8 cellular contexts compared by ENCODE assay signal in the genomic region with DNA sequence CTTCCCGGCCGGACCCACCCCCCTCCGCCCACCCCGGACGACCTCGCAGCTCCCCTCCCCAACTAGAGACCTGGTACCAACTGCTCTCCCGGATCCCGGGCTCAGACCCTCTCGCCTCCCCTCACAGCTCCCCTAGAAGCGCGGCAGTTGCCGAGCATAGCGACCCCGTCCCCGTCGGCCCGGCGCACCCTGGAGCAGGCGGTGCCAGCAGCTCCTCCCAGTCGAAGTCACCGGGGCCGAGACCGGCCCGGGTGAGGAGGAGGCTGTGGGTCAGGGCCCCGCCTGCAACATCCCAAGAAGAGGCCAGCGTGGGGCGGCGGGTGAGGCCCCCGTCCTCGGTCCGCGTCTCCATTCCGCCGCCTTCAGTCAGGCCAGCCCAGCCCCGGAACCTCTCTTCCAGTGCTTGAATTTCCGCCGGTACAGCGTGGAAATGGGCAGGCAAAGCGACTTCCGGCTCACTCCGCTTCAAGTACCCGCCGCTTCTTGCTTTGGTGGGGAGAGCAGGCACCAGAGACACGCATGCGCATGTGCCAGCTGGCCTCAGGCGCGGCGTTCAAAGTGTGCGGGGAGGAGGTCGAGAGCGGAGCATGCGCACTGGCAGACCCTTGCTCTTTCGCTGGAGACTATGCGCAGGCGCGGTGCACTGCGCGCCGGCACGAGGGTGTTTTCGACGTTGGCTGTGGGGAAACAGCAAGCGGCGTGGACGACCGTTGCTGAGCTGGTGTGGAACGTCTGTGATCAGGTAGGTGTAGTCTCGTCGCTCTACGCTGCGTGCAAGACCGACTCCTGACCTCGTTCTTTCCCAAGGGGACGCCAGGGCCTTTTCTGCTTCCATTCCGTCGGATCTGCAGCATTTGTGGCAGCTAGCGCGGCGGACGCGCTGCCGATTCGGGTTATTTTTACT.
DNase-seq lines count a peak whose midpoint lies in the region; ATAC-seq and TF ChIP-seq lines count a peak whose summit lies in the region.

A gene with protein sequence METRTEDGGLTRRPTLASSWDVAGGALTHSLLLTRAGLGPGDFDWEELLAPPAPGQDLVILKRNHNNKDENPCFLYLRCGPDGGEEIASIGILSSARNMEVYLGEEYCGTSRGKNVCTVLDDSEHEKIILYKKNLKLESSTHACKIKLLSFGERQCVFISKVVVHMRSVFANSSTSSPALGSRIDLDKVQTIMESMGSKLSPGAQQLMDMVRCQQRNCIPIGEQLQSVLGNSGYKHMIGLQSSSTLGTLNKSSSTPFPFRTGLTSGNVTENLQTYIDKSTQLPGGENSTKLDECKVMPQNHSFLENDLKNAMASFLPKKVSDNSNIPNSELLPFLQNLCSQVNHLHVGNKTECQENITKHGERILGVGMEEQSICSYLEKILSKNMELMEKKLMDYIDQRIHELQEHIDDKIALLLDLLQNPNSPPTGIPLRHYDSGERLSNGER (minus strand): TSS at position 401 of the 904 bp plus-strand sequence. CDS start 49 bp downstream, at position 352.

- peaks cover 5% of the 10 kb centered on the region for H3K4me1 ChIP-seq in OCI-LY3 (ENCODE audit: low read length)

- DNase-seq in D341Med (ENCODE audit: low spot score) (peak; percentile 92), HuH-7 (ENCODE audit: low spot score) (peak; percentile 94), activated T-cell treated with anti-CD3 and anti-CD28 coated beads for 1 hour (ENCODE audit: low read depth) (peak; percentile 95), epidermal melanocyte (ENCODE audit: insufficient read length, low spot score) (peak; percentile 96), middle frontal gyrus (ENCODE audit: extremely low spot score, low spot score) (peak; percentile 96)
- peak; percentile 93 to 95 for DNase-seq in stimulated activated CD8-positive, alpha-beta memory T cell treated with anti-CD3 and anti-CD28 coated beads, Interleukin-2, amount 100 ng/mL, for 48 hours (ENCODE audit: low read depth in 2 of 2)

- H3K9me3 ChIP-seq in OCI-LY3 (ENCODE audit: insufficient read depth, low read length): no peaks in the 10 kb centered on the region

- peak; percentile 98 for ATAC-seq in GM21515 (IDR thresholded peaks at IDR 0.05; ENCODE audit: unreplicated experiment)

- no peaks in the 10 kb centered on the region for H4K20me1 ChIP-seq in OCI-LY3 (ENCODE audit: insufficient read depth, low read length)

- H3K27me3 ChIP-seq in OCI-LY3 (ENCODE audit: low read depth, low read length): no peaks in the 10 kb centered on the region

- peak within 1 kb of the TSS; percentile 90 for H3K4me3 ChIP-seq in OCI-LY3 (ENCODE audit: low read length)

- no peak for TF ChIP-seq CTCF in OCI-LY3 (IDR thresholded peaks at IDR 0.05; ENCODE audit: low read depth, low read length)

- H3K4me2 ChIP-seq in OCI-LY3 (ENCODE audit: low read length): peak within 1 kb of the TSS; percentile 87

- peaks cover 4% of the 10 kb centered on the region for H3K79me2 ChIP-seq in OCI-LY3 (ENCODE audit: low read length)

- peak within 1 kb of the TSS; percentile 46 for H3K27ac ChIP-seq in OCI-LY3 (ENCODE audit: low read length)

- H3K36me3 ChIP-seq in OCI-LY3 (replicated peaks; ENCODE audit: low read depth, low read length): no peaks in the 10 kb centered on the region

- peak within 1 kb of the TSS; percentile 64 for H2AFZ ChIP-seq in OCI-LY3 (ENCODE audit: low read depth, low read length)

- H3K9ac ChIP-seq in OCI-LY3 (ENCODE audit: low read length): peak within 1 kb of the TSS; percentile 74

Comparison
In these comparisons a context has a peak if more than half of its experiments do, and no peak if none do; other contexts are left out.
1. Peak in every context shown above with its lines: DNase-seq, ATAC-seq, H3K4me3 ChIP-seq and H3K27ac ChIP-seq.